In the genomic region with DNA sequence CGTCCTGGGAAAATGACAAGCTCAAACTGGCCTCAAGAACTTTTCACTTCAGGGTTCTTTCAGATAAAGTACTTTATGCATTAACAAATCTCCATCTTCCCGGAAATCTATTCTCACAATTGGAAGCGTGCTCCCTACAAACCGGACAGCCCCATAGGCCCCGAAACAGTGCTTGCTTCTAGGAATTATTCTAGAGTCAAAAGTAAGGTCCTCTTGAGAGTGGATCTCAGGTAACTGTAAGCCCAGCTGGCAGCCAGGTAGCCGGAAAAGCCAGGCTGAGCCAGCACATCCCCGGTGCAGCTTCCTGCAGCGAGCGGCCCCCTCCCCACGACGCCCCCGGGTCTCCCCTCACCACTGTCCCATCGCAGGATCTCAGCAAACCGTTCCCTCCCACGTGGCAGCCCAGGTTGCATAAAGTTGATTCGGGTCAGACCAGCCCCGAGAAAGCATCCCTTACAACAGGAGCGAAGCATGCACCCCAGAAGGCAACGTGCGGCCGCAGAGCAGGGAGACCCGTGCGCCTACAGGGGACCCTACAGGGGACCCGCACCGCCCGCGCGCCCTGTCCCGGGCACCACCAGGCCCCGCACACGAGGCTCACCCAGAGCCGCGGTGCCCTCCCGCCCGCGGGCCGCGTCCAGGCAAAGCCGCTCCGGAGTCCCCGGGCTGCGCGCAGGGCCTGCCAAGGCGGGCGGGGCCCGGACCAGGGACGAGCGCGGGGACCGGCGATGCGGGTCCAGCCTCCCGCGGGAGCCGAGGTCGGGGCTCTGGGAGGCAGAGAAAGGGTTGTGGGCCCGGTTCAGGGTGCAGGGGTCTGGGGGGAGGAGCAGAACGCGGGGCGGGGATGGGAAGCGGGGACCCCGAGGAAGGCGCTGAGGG, we compare ENCODE assay signal across 8 cellular contexts. TPM values are rescaled to one million over a fixed set of nuclear protein-coding genes. Genes with fewer than 3 reads are reported as not detected.
DNase-seq lines count a peak whose midpoint lies in the region; TF ChIP-seq lines count a peak whose summit lies in the region.

No MANE protein-coding gene starts in this region.

- H3K79me2 ChIP-seq in OCI-LY1 (ENCODE audit: insufficient read depth, low read length) = no peaks in the 10 kb centered on the region

- H3K4me2 ChIP-seq in OCI-LY1 (ENCODE audit: low read length) = peak overlapping the region; percentile 87

- no peak overlapping the region for H2AFZ ChIP-seq in OCI-LY1 (ENCODE audit: low read length)

- H3K4me1 Mint-ChIP-seq in T-helper 1 cell treated with Interleukin-12 subunit alpha and Interleukin-12 subunit beta and Interleukin-4 antibody, amounts not matched to agents 30 μg/mL and 1 μg/mL, for 36 hours (ENCODE audit: low read depth) = peaks cover 9% of the 10 kb centered on the region

- H3K9me3 ChIP-seq in OCI-LY1 (ENCODE audit: low read length) = no peaks in the 10 kb centered on the region
- no peaks in the 10 kb centered on the region for H3K9me3 ChIP-seq in thyroid gland

- intact Hi-C loops in thyroid gland (cut with DNase I) = no loop called here

- H3K4me3 ChIP-seq in OCI-LY1 (ENCODE audit: low read depth, low read length, poor library complexity, severe bottlenecking) = peak overlapping the region; percentile 74
- peak overlapping the region; percentile 65 for H3K4me3 ChIP-seq in choroid plexus epithelial cell (ENCODE audit: low read depth, low read length)
- peak overlapping the region in 2 of 3 donors; percentile 42 to 71 for H3K4me3 ChIP-seq in thyroid gland (replicated peaks in 1 of 3)

- peaks cover 5% of the 10 kb centered on the region for H3K27me3 Mint-ChIP-seq in T-helper 1 cell treated with Interleukin-12 subunit alpha and Interleukin-12 subunit beta and Interleukin-4 antibody, amounts not matched to agents 30 μg/mL and 1 μg/mL, for 36 hours (ENCODE audit: low read depth)

- TF ChIP-seq CTCF in OCI-LY1 (IDR thresholded peaks at IDR 0.05; ENCODE audit: low read length) (no peak), choroid plexus epithelial cell (conservative IDR thresholded peaks at IDR 0.05; ENCODE audit: low read depth, low read length) (no peak), thyroid gland (IDR thresholded peaks at IDR 0.05) (no peak)

- no peaks in the 10 kb centered on the region for H3F3A ChIP-seq in OCI-LY1 (ENCODE audit: insufficient read depth, low read length)

- H4K20me1 ChIP-seq in OCI-LY1 (ENCODE audit: insufficient read depth, low read length) = no peaks in the 10 kb centered on the region

- H3K4me3 Mint-ChIP-seq in T-helper 1 cell treated with Interleukin-12 subunit alpha and Interleukin-12 subunit beta and Interleukin-4 antibody, amounts not matched to agents 30 μg/mL and 1 μg/mL, for 36 hours = peak overlapping the region; percentile 86

- no peak for DNase-seq in T-helper 1 cell
- DNase-seq in choroid plexus epithelial cell (ENCODE audit: low read depth) = peak; percentile 28
- DNase-seq in lung microvascular endothelial cell (ENCODE audit: low read depth in 2 of 2) = peak; percentile 28 to 36
- peak; percentile 11 to 29 for DNase-seq in thyroid gland
- DNase-seq in NOMO-1 treated with DMSO at 0.1 percent for 48 hours (lab: John Stamatoyannopoulos, UW; ENCODE audit: unreplicated experiment) = no peak
- DNase-seq in SIG-M5 (lab: John Stamatoyannopoulos, UW) = no peak

- peak overlapping the region; percentile 61 for H3K27ac Mint-ChIP-seq in T-helper 1 cell treated with Interleukin-12 subunit alpha and Interleukin-12 subunit beta and Interleukin-4 antibody, amounts not matched to agents 30 μg/mL and 1 μg/mL, for 36 hours

- H3K36me3 Mint-ChIP-seq in T-helper 1 cell treated with Interleukin-12 subunit alpha and Interleukin-12 subunit beta and Interleukin-4 antibody, amounts not matched to agents 30 μg/mL and 1 μg/mL, for 36 hours (ENCODE audit: low read depth) = peaks cover 3% of the 10 kb centered on the region

- H3K27ac ChIP-seq in OCI-LY1 (ENCODE audit: low read depth, low read length, poor library complexity, severe bottlenecking) (no peak overlapping the region), thyroid gland (no peak overlapping the region)

- 0 out of 2 replicates have a peak, but pooled peaks cover 5% of the 10 kb centered on the region for H3K27me3 ChIP-seq in OCI-LY1 (ENCODE audit: insufficient read depth, low read length)
- H3K27me3 ChIP-seq in thyroid gland = no peaks in the 10 kb centered on the region

- 10 to 16% methylated on average over 18 to 36 of the region's 63 CpGs for WGBS in thyroid gland, 2 donors

- H3K4me1 ChIP-seq in OCI-LY1 (ENCODE audit: insufficient read depth, low read length, severe bottlenecking) (peaks cover 29% of the 10 kb centered on the region), thyroid gland (peaks cover 3 to 19% of the 10 kb centered on the region in 2 donors)

- peaks cover 21% of the 10 kb centered on the region for H3K36me3 ChIP-seq in OCI-LY1 (ENCODE audit: insufficient read depth, low read length)
- H3K36me3 ChIP-seq in thyroid gland = no peaks in the 10 kb centered on the region

- no peak for TF ChIP-seq POLR2A in thyroid gland (IDR thresholded peaks at IDR 0.05)

- no peaks in the 10 kb centered on the region for H3K9me2 ChIP-seq in OCI-LY1 (ENCODE audit: low read depth, low read length)

- H3K9ac ChIP-seq in OCI-LY1 (ENCODE audit: low read length) = peak overlapping the region; percentile 74

- H3K9me3 Mint-ChIP-seq in T-helper 1 cell treated with Interleukin-12 subunit alpha and Interleukin-12 subunit beta and Interleukin-4 antibody, amounts not matched to agents 30 μg/mL and 1 μg/mL, for 36 hours = no peaks in the 10 kb centered on the region

RNA-seq across cellular contexts. Expression of a gene that starts 0.9 kb away (rescaled TPM):
- total RNA-seq in lung microvascular endothelial cell (17.7 and 26.2 TPM in 2 replicates), thyroid gland (10 to 100 TPM; 30.9 to 35.7 (median 33.3) TPM)

Comparison
In these comparisons a context has a peak if more than half of its experiments do, and no peak if none do; other contexts are left out.
1. DNase-seq: peak in choroid plexus epithelial cell (single experiment), lung microvascular endothelial cell (2 of 2) and thyroid gland (2 of 2); none in T-helper 1 cell (0 of 5), NOMO-1 treated with DMSO at 0.1 percent for 48 hours (single experiment) and SIG-M5 (single experiment).
2. Peak in every context shown above with its lines, with median percentiles within 50 percentile points of each other: H3K4me3 ChIP-seq.